In the genomic region with DNA sequence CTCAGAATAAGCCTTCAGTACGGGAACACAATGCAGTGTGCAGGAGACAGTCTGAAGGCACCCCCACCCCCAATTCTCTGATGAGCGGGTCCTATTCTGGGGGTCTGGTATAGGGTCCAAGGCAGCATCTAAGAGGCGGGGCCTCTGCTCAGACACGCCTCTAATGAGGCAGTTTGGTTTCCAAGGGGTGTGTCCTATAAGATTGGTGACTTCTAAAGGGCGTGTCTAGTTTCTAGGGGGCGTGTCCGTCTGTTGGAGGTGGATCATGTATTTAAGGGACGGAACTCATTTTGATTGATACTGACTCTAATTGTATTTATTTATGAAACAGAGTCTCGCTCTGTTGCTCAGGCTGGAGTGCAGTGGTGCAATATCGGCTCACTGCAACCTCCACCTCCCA, we compare ENCODE assay signal across 1 cellular context.
TF ChIP-seq lines count a peak whose summit lies in the region.

No MANE protein-coding gene starts in this region.

TF ChIP-seq in SK-N-SH treated with all-trans-retinoic acid at 6 μM for 48 hours, 23 proteins besides CTCF, POLR2A, EP300 and RAD21 (continued from another document):
- TF ChIP-seq TSHZ2 (CRISPR knock-in tag; IDR thresholded peaks at IDR 0.05) (no peak), ESRRG (CRISPR knock-in tag; IDR thresholded peaks at IDR 0.05) (no peak), ZNF565 (CRISPR knock-in tag; conservative IDR thresholded peaks at IDR 0.05; ENCODE audit: low read depth) (no peak), ZC3H10 (CRISPR knock-in tag; IDR thresholded peaks at IDR 0.05) (no peak), TCF4 (CRISPR knock-in tag; IDR thresholded peaks at IDR 0.05; ENCODE audit: borderline replicate concordance) (no peak)
TF ChIP-seq in SK-N-SH treated with all-trans-retinoic acid at 6 μM for 48 hours: peak in this region for 0.
